16 cellular contexts compared by ENCODE assay signal in genomic region chr5:114702731-114703130, GRCh38.
DNase-seq lines count a peak whose midpoint lies in the region; ATAC-seq and TF ChIP-seq lines count a peak whose summit lies in the region.
"Had no signal": no experiment of that assay in that cellular context is flagged by ENCODE, and none has a peak within 500 bp of the region (broad histone marks: within the 10 kb centered on the region; RNA-seq: fewer than 3 reads in every experiment).

No MANE protein-coding gene starts in this region.

- H3K4me2 ChIP-seq in smooth muscle cell = no peak overlapping the region
- H3K4me2 ChIP-seq: BLaER1 had no signal

- no peak overlapping the region for H3K9ac ChIP-seq in smooth muscle cell (ENCODE audit: low read depth)
- H3K9ac ChIP-seq: BLaER1 had no signal

- H3K27ac ChIP-seq in C4-2B (peak overlapping the region; percentile 97), smooth muscle cell (ENCODE audit: low read depth) (no peak overlapping the region)
- H3K27ac ChIP-seq: BLaER1 had no signal

- intact Hi-C loops in sciatic nerve (cut with DNase I) = no loop called here

- no peak for TF ChIP-seq CTCF in C4-2B (conservative IDR thresholded peaks at IDR 0.05)
- TF ChIP-seq CTCF in LNCaP clone FGC (IDR thresholded peaks at IDR 0.05; ENCODE audit: control insufficient read depth, extremely low read depth, insufficient read depth) = no peak
- TF ChIP-seq CTCF in smooth muscle cell (IDR thresholded peaks at IDR 0.05; ENCODE audit: borderline replicate concordance, insufficient read depth, poor library complexity, severe bottlenecking) = no peak

- H3F3A ChIP-seq in smooth muscle cell (ENCODE audit: low read depth) = no peaks in the 10 kb centered on the region

- H3K4me3 ChIP-seq in LNCaP clone FGC (ENCODE audit: low read depth, low read length) = no peak overlapping the region
- no peak overlapping the region for H3K4me3 ChIP-seq in smooth muscle cell
- H3K4me3 ChIP-seq: BLaER1 had no signal

- no peaks in the 10 kb centered on the region for H3K27me3 ChIP-seq in smooth muscle cell (ENCODE audit: low read depth)
- H3K27me3 ChIP-seq: BE2C, BLaER1 had no signal

- no peaks in the 10 kb centered on the region for H3K4me1 ChIP-seq in smooth muscle cell (ENCODE audit: low read depth)
- H3K4me1 ChIP-seq: BE2C, BLaER1, Caco-2 had no signal

- no peaks in the 10 kb centered on the region for H4K20me1 ChIP-seq in smooth muscle cell (ENCODE audit: low read depth)
- H4K20me1 ChIP-seq: BLaER1 had no signal

- peak; percentile 99 for DNase-seq in LNCaP clone FGC (ENCODE audit: low read depth)
- DNase-seq in smooth muscle cell (lab: John Stamatoyannopoulos, UW; ENCODE audit: unreplicated experiment) = no peak
- DNase-seq in stimulated activated CD4-positive, alpha-beta T cell treated with anti-CD3 and anti-CD28 coated beads, Interleukin-1b, Interleukin-23, amount 100 ng/mL, for 48 hours = no peak
- no peak for DNase-seq in sciatic nerve (ENCODE audit: low spot score)
- DNase-seq: 8988T; ACHN; BE2C; C1 segment of cervical spinal cord; Caco-2; Calu3; CD4-positive, alpha-beta T cell; CD8-positive, alpha-beta T cell; DMS79 treated with DMSO at 0.1 percent for 48 hours; GF-D8 had no signal

- H3K9me3 ChIP-seq in smooth muscle cell (replicated peaks; ENCODE audit: low read depth) = no peaks in the 10 kb centered on the region
- H3K9me3 ChIP-seq: BE2C, BLaER1, Caco-2 had no signal

- peak overlapping the region; percentile 44 for H2AFZ ChIP-seq in smooth muscle cell (ENCODE audit: low read depth)

- H3K36me3 ChIP-seq in smooth muscle cell (ENCODE audit: low read depth) = no peaks in the 10 kb centered on the region
- H3K36me3 ChIP-seq: BE2C, BLaER1 had no signal

- WGBS in smooth muscle cell (ENCODE audit: low lambda C conversion rate) = 38% methylated on average over 1 of the region's 1 CpG

- no peak for ATAC-seq in sciatic nerve
- ATAC-seq: CD8-positive, alpha-beta T cell had no signal

- no peaks in the 10 kb centered on the region for H3K79me2 ChIP-seq in smooth muscle cell (ENCODE audit: low read depth)
